Comparison of ENCODE assay signal across 30 cellular contexts in genomic region chr20:20327756-20328155, GRCh38. TPM values are rescaled to one million over a fixed set of nuclear protein-coding genes. Genes with fewer than 3 reads are reported as not detected.
DNase-seq lines count a peak whose midpoint lies in the region; ATAC-seq and TF ChIP-seq lines count a peak whose summit lies in the region.
"Had no signal": no experiment of that assay in that cellular context is flagged by ENCODE, and none has a peak within 500 bp of the region (broad histone marks: within the 10 kb centered on the region; RNA-seq: fewer than 3 reads in every experiment).

No MANE protein-coding gene starts in this region.

- DNase-seq in CD1c-positive myeloid dendritic cell (ENCODE audit: extremely low spot score) (peak; percentile 41), HS-5 (ENCODE audit: low read depth) (peak; percentile 38), RWPE2 (ENCODE audit: low spot score) (no peak), foreskin keratinocyte (peak; percentile 22 to 41), amygdala (lab: John Stamatoyannopoulos, UW) (no peak), type B pancreatic cell (ENCODE audit: extremely low spot score, unreplicated experiment) (no peak)
- DNase-seq: activated CD4-positive, alpha-beta memory T cell treated with anti-CD3 and anti-CD28 coated beads for 36 hours; activated naive CD8-positive, alpha-beta T cell treated with anti-CD3 and anti-CD28 coated beads, Interleukin-2, amount 10 ng/mL, durations not matched to agents 7 days and 5 days; hypothalamus; Kasumi-1; midbrain; natural killer cell; NCI-H1092 treated with DMSO at 0.1 percent for 48 hours; NCI-H1930; NCI-H2227 treated with DMSO at 0.1 percent for 48 hours; NCI-H748 treated with DMSO at 0.1 percent for 48 hours; retina; SHP77; spleen; stimulated activated CD4-positive, alpha-beta T cell treated with anti-CD3 and anti-CD28 coated beads, Interleukin-2, amount 100 ng/mL, for 48 hours; substantia nigra; T-helper 9 cell; upper lobe of right lung had no signal

- TF ChIP-seq CTCF in RWPE2 (IDR thresholded peaks at IDR 0.05; ENCODE audit: poor library complexity, severe bottlenecking) (no peak), foreskin keratinocyte (conservative IDR thresholded peaks at IDR 0.05) (no peak), type B pancreatic cell (conservative IDR thresholded peaks at IDR 0.05) (no peak)

- H3K27ac ChIP-seq in RWPE2 (ENCODE audit: poor library complexity, severe bottlenecking) (no peak overlapping the region), foreskin keratinocyte (no peak overlapping the region)
- H3K27ac ChIP-seq: BLaER1 treated with 17β-estradiol and CSF1 and Interleukin-3, amounts not matched to agents 10 nM and 100 nM; epithelial cell of prostate; spleen; upper lobe of right lung had no signal

- peaks cover 2% of the 10 kb centered on the region for H3K9me3 ChIP-seq in RWPE2 (ENCODE audit: severe bottlenecking)
- H3K9me3 ChIP-seq: spleen, upper lobe of right lung had no signal

- H3K4me1 ChIP-seq in RWPE2 (ENCODE audit: insufficient read depth, poor library complexity, severe bottlenecking) (no peaks in the 10 kb centered on the region), foreskin keratinocyte (no peaks in the 10 kb centered on the region)
- H3K4me1 ChIP-seq: upper lobe of right lung had no signal

- no peaks in the 10 kb centered on the region for H3K36me3 Mint-ChIP-seq in type B pancreatic cell
- no peaks in the 10 kb centered on the region for H3K36me3 Mint-ChIP-seq in activated T-helper 17 cell treated with anti-CD3 and anti-CD28 coated beads, Interleukin-2, amount 50 U/mL, for 72 hours (ENCODE audit: low read depth)
- H3K36me3 Mint-ChIP-seq: activated CD4-positive, alpha-beta memory T cell treated with anti-CD3 and anti-CD28 coated beads for 36 hours; activated naive CD8-positive, alpha-beta T cell treated with anti-CD3 and anti-CD28 coated beads, Interleukin-2, amount 10 ng/mL, durations not matched to agents 7 days and 5 days; natural killer cell; stimulated activated effector memory CD8-positive, alpha-beta T cell treated with anti-CD3 and anti-CD28 coated beads, Interleukin-12 subunit alpha, Interleukin-12 subunit beta, amount 100 ng/mL, for 72 hours had no signal

- H3K36me3 ChIP-seq in RWPE2 (ENCODE audit: low read depth) = no peaks in the 10 kb centered on the region
- H3K36me3 ChIP-seq: BLaER1 treated with 17β-estradiol and CSF1 and Interleukin-3, amounts not matched to agents 10 nM and 100 nM; spleen; upper lobe of right lung had no signal

- H3K4me1 Mint-ChIP-seq in type B pancreatic cell (ENCODE audit: unreplicated experiment) = no peaks in the 10 kb centered on the region
- no peaks in the 10 kb centered on the region for H3K4me1 Mint-ChIP-seq in activated T-helper 17 cell treated with anti-CD3 and anti-CD28 coated beads, Interleukin-2, amount 50 U/mL, for 72 hours
- H3K4me1 Mint-ChIP-seq: activated naive CD8-positive, alpha-beta T cell treated with anti-CD3 and anti-CD28 coated beads, Interleukin-2, amount 10 ng/mL, durations not matched to agents 7 days and 5 days; natural killer cell; stimulated activated effector memory CD8-positive, alpha-beta T cell treated with anti-CD3 and anti-CD28 coated beads, Interleukin-12 subunit alpha, Interleukin-12 subunit beta, amount 100 ng/mL, for 72 hours had no signal

- no peaks in the 10 kb centered on the region for H3K9me3 Mint-ChIP-seq in type B pancreatic cell
- no peaks in the 10 kb centered on the region for H3K9me3 Mint-ChIP-seq in activated T-helper 17 cell treated with anti-CD3 and anti-CD28 coated beads, Interleukin-2, amount 50 U/mL, for 72 hours
- H3K9me3 Mint-ChIP-seq: activated CD4-positive, alpha-beta memory T cell treated with anti-CD3 and anti-CD28 coated beads for 36 hours; activated naive CD8-positive, alpha-beta T cell treated with anti-CD3 and anti-CD28 coated beads, Interleukin-2, amount 10 ng/mL, durations not matched to agents 7 days and 5 days; natural killer cell; stimulated activated effector memory CD8-positive, alpha-beta T cell treated with anti-CD3 and anti-CD28 coated beads, Interleukin-12 subunit alpha, Interleukin-12 subunit beta, amount 100 ng/mL, for 72 hours had no signal

- H3K27ac Mint-ChIP-seq in type B pancreatic cell = no peak overlapping the region
- no peak overlapping the region for H3K27ac Mint-ChIP-seq in activated T-helper 17 cell treated with anti-CD3 and anti-CD28 coated beads, Interleukin-2, amount 50 U/mL, for 72 hours
- H3K27ac Mint-ChIP-seq: activated CD4-positive, alpha-beta memory T cell treated with anti-CD3 and anti-CD28 coated beads for 36 hours; activated naive CD8-positive, alpha-beta T cell treated with anti-CD3 and anti-CD28 coated beads, Interleukin-2, amount 10 ng/mL, durations not matched to agents 7 days and 5 days; natural killer cell; stimulated activated effector memory CD8-positive, alpha-beta T cell treated with anti-CD3 and anti-CD28 coated beads, Interleukin-12 subunit alpha, Interleukin-12 subunit beta, amount 100 ng/mL, for 72 hours had no signal

- H3K4me3 Mint-ChIP-seq in type B pancreatic cell = no peak overlapping the region
- H3K4me3 Mint-ChIP-seq in activated T-helper 17 cell treated with anti-CD3 and anti-CD28 coated beads, Interleukin-2, amount 50 U/mL, for 72 hours = no peak overlapping the region
- H3K4me3 Mint-ChIP-seq: activated CD4-positive, alpha-beta memory T cell treated with anti-CD3 and anti-CD28 coated beads for 36 hours; activated naive CD8-positive, alpha-beta T cell treated with anti-CD3 and anti-CD28 coated beads, Interleukin-2, amount 10 ng/mL, durations not matched to agents 7 days and 5 days; natural killer cell; stimulated activated effector memory CD8-positive, alpha-beta T cell treated with anti-CD3 and anti-CD28 coated beads, Interleukin-12 subunit alpha, Interleukin-12 subunit beta, amount 100 ng/mL, for 72 hours had no signal

- no peak overlapping the region for H3K4me3 ChIP-seq in RWPE2 (ENCODE audit: severe bottlenecking)
- H3K4me3 ChIP-seq: BLaER1 treated with 17β-estradiol and CSF1 and Interleukin-3, amounts not matched to agents 10 nM and 100 nM; spleen; upper lobe of right lung had no signal

- ATAC-seq in RWPE2 (ENCODE audit: low read depth) (peak; percentile 76; the same call in 2 of the 3 replicates), foreskin keratinocyte (peak; percentile 95), GM18867 (IDR thresholded peaks at IDR 0.05; ENCODE audit: unreplicated experiment) (no peak)
- ATAC-seq in activated T-helper 17 cell treated with anti-CD3 and anti-CD28 coated beads, Interleukin-2, amount 50 U/mL, for 72 hours (replicated peaks) = no peak
- ATAC-seq: natural killer cell; stimulated activated effector memory CD8-positive, alpha-beta T cell treated with anti-CD3 and anti-CD28 coated beads, Interleukin-12 subunit alpha, Interleukin-12 subunit beta, amount 100 ng/mL, for 72 hours; upper lobe of right lung had no signal

- H3K27me3 ChIP-seq in RWPE2 (ENCODE audit: insufficient read depth, poor library complexity, severe bottlenecking) (peaks cover 12% of the 10 kb centered on the region), foreskin keratinocyte (no peaks in the 10 kb centered on the region)
- H3K27me3 ChIP-seq: BLaER1 treated with 17β-estradiol and CSF1 and Interleukin-3, amounts not matched to agents 10 nM and 100 nM; spleen; upper lobe of right lung had no signal

- peaks cover 9% of the 10 kb centered on the region for H3K27me3 Mint-ChIP-seq in type B pancreatic cell
- peaks cover 10% of the 10 kb centered on the region for H3K27me3 Mint-ChIP-seq in activated T-helper 17 cell treated with anti-CD3 and anti-CD28 coated beads, Interleukin-2, amount 50 U/mL, for 72 hours

RNA-seq across cellular contexts. Expression of gene INSM1, which starts 40.1 kb away (rescaled TPM):
- not detected in 2 replicates for total RNA-seq in foreskin keratinocyte
- polyA plus RNA-seq in foreskin keratinocyte = not detected in 2 replicates
- total RNA-seq in type B pancreatic cell (ENCODE audit: low replicate concordance) = 36.0 and 70.2 TPM in 2 replicates
- total RNA-seq in activated T-helper 17 cell treated with anti-CD3 and anti-CD28 coated beads, Interleukin-2, amount 50 U/mL, for 72 hours = 1 to 10 TPM in 1 of 2 donors, not detected in 1; 2.8 TPM
- total RNA-seq: activated naive CD8-positive, alpha-beta T cell treated with anti-CD3 and anti-CD28 coated beads, Interleukin-2, amount 10 ng/mL, durations not matched to agents 7 days and 5 days; liver; natural killer cell; omental fat pad; upper lobe of right lung had no signal
- polyA plus RNA-seq: liver had no signal

Comparison
In these comparisons a context has a peak if more than half of its experiments do, and no peak if none do; other contexts are left out.
1. DNase-seq: peak in CD1c-positive myeloid dendritic cell (single experiment), HS-5 (single experiment) and foreskin keratinocyte (2 of 2); none in RWPE2 (single experiment), amygdala (0 of 56) and type B pancreatic cell (single experiment).
2. ATAC-seq: peak in RWPE2 (single experiment) and foreskin keratinocyte (single experiment); none in activated T-helper 17 cell treated with anti-CD3 and anti-CD28 coated beads, Interleukin-2, amount 50 U/mL, for 72 hours (single experiment) and GM18867 (single experiment).